Comparison of ENCODE assay signal across 1 cellular context in the genomic region with DNA sequence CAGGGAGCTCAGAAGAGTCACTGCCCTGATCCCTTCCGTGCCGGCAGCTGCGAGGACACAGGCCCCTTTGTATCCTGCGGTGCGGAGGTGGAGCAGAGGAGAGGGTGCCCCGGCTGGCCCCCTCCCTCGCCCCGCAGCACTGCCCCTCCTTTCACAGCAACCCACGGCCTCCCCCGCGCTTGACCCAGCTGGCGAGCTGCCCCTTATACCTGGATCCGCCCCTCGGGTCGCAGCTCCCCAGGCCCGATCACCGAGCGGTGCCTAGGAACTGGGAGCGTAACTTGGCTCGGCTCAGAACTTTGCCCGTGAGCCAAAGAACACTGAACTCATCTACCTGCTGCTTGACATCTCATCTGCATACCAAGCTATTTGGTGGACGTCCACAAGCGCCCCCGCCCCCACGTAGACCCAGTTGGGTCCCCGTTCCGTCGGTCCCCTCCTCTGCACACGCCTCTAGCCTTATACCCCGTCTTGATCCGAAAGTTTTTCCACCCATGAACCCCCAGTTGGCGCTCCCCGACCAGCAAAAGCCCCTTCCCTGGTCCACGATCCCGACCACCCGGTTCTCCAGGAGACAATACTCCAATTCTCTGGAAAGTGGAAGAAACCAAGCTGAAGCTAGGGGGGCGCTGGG.
A peak's percentile ranks its signal among the peaks of the same experiment; 100 is the strongest.
TF ChIP-seq lines count a peak whose summit lies in the region.

No MANE protein-coding gene starts in this region.

TF ChIP-seq in HEK293, 187 proteins besides CTCF, POLR2A, EP300 and RAD21 (continued from another document and continues in another):
- TF ChIP-seq, protein P1, sequence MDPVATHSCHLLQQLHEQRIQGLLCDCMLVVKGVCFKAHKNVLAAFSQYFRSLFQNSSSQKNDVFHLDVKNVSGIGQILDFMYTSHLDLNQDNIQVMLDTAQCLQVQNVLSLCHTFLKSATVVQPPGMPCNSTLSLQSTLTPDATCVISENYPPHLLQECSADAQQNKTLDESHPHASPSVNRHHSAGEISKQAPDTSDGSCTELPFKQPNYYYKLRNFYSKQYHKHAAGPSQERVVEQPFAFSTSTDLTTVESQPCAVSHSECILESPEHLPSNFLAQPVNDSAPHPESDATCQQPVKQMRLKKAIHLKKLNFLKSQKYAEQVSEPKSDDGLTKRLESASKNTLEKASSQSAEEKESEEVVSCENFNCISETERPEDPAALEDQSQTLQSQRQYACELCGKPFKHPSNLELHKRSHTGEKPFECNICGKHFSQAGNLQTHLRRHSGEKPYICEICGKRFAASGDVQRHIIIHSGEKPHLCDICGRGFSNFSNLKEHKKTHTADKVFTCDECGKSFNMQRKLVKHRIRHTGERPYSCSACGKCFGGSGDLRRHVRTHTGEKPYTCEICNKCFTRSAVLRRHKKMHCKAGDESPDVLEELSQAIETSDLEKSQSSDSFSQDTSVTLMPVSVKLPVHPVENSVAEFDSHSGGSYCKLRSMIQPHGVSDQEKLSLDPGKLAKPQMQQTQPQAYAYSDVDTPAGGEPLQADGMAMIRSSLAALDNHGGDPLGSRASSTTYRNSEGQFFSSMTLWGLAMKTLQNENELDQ (tag by site-specific recombination; IDR thresholded peaks at IDR 0.05; ENCODE audit: low read depth) = no peak
- TF ChIP-seq ZNF24 (tag by site-specific recombination; IDR thresholded peaks at IDR 0.05) (no peak), ZNF501 (tag by site-specific recombination; IDR thresholded peaks at IDR 0.05) (0 out of 2 replicates have a peak, but pooled peaks have one; percentile 5), ZNF394 (tag by site-specific recombination; IDR thresholded peaks at IDR 0.05; ENCODE audit: borderline replicate concordance) (no peak), ZNF324 (tag by site-specific recombination; IDR thresholded peaks at IDR 0.05) (0 out of 2 replicates have a peak, but pooled peaks have one; percentile 15), ZEB2 (tag by site-specific recombination; IDR thresholded peaks at IDR 0.05) (no peak), ZNF560 (tag by site-specific recombination; IDR thresholded peaks at IDR 0.05; ENCODE audit: borderline replicate concordance) (no peak), BCL11B (tag by site-specific recombination; IDR thresholded peaks at IDR 0.05; ENCODE audit: low read depth) (no peak; the same call in 1 of the 2 replicates), ZNF350 (tag by site-specific recombination; IDR thresholded peaks at IDR 0.05) (no peak), ZNF433 (tag by site-specific recombination; IDR thresholded peaks at IDR 0.05; ENCODE audit: low read depth) (no peak), ZNF596 (tag by site-specific recombination; IDR thresholded peaks at IDR 0.05) (no peak), ZNF2 (tag by site-specific recombination; IDR thresholded peaks at IDR 0.05) (0 out of 2 replicates have a peak, but pooled peaks have one; percentile 32), MZF1 (tag by site-specific recombination; IDR thresholded peaks at IDR 0.05; ENCODE audit: borderline replicate concordance) (no peak), ZNF146 (tag by site-specific recombination; IDR thresholded peaks at IDR 0.05) (no peak), ZNF548 (tag by site-specific recombination; IDR thresholded peaks at IDR 0.05) (no peak), ZNF416 (tag by site-specific recombination; IDR thresholded peaks at IDR 0.05) (no peak), ZFP37 (tag by site-specific recombination; IDR thresholded peaks at IDR 0.05) (peak; percentile 22; the same call in 1 of the 2 replicates), ZNF610 (tag by site-specific recombination; IDR thresholded peaks at IDR 0.05; ENCODE audit: borderline replicate concordance) (no peak), ZNF747 (tag by site-specific recombination; IDR thresholded peaks at IDR 0.05) (no peak), ZNF423 (tag by site-specific recombination; IDR thresholded peaks at IDR 0.05) (no peak), ZNF335 (tag by site-specific recombination; conservative IDR thresholded peaks at IDR 0.05) (no peak), ZBTB48 (tag by site-specific recombination; IDR thresholded peaks at IDR 0.05) (peak; percentile 91), KLF10 (tag by site-specific recombination; IDR thresholded peaks at IDR 0.05) (no peak), ZNF585B (tag by site-specific recombination; IDR thresholded peaks at IDR 0.05) (no peak), GLIS2 (tag by site-specific recombination; IDR thresholded peaks at IDR 0.05) (peak; percentile 75), IKZF3 (tag by site-specific recombination; IDR thresholded peaks at IDR 0.05) (peak; percentile 86), ZNF777 (tag by site-specific recombination; IDR thresholded peaks at IDR 0.05; ENCODE audit: borderline replicate concordance) (no peak), ZNF48 (tag by site-specific recombination; IDR thresholded peaks at IDR 0.05) (no peak), ZNF76 (tag by site-specific recombination; IDR thresholded peaks at IDR 0.05; ENCODE audit: borderline replicate concordance, low read depth) (no peak), ZNF707 (tag by site-specific recombination; IDR thresholded peaks at IDR 0.05) (no peak), SP7 (tag by site-specific recombination; IDR thresholded peaks at IDR 0.05) (no peak), ZNF701 (tag by site-specific recombination; IDR thresholded peaks at IDR 0.05) (no peak), ZNF133 (tag by site-specific recombination; IDR thresholded peaks at IDR 0.05) (0 out of 2 replicates have a peak, but pooled peaks have one; percentile 6), SETDB1 (IDR thresholded peaks at IDR 0.05; ENCODE audit: insufficient read length, low read length) (no peak), HOXD13 (CRISPR knock-in tag; IDR thresholded peaks at IDR 0.05; ENCODE audit: borderline replicate concordance) (no peak)
- TF ChIP-seq, protein P2, sequence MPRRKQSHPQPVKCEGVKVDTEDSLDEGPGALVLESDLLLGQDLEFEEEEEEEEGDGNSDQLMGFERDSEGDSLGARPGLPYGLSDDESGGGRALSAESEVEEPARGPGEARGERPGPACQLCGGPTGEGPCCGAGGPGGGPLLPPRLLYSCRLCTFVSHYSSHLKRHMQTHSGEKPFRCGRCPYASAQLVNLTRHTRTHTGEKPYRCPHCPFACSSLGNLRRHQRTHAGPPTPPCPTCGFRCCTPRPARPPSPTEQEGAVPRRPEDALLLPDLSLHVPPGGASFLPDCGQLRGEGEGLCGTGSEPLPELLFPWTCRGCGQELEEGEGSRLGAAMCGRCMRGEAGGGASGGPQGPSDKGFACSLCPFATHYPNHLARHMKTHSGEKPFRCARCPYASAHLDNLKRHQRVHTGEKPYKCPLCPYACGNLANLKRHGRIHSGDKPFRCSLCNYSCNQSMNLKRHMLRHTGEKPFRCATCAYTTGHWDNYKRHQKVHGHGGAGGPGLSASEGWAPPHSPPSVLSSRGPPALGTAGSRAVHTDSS (tag by site-specific recombination; IDR thresholded peaks at IDR 0.05) = no peak
- TF ChIP-seq, protein P3, sequence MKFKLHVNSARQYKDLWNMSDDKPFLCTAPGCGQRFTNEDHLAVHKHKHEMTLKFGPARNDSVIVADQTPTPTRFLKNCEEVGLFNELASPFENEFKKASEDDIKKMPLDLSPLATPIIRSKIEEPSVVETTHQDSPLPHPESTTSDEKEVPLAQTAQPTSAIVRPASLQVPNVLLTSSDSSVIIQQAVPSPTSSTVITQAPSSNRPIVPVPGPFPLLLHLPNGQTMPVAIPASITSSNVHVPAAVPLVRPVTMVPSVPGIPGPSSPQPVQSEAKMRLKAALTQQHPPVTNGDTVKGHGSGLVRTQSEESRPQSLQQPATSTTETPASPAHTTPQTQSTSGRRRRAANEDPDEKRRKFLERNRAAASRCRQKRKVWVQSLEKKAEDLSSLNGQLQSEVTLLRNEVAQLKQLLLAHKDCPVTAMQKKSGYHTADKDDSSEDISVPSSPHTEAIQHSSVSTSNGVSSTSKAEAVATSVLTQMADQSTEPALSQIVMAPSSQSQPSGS (tag by site-specific recombination; IDR thresholded peaks at IDR 0.05; ENCODE audit: low read depth) = no peak
- TF ChIP-seq, protein P4, sequence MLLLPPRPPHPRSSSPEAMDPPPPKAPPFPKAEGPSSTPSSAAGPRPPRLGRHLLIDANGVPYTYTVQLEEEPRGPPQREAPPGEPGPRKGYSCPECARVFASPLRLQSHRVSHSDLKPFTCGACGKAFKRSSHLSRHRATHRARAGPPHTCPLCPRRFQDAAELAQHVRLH (tag by site-specific recombination; IDR thresholded peaks at IDR 0.05) = no peak
- TF ChIP-seq, protein P5, sequence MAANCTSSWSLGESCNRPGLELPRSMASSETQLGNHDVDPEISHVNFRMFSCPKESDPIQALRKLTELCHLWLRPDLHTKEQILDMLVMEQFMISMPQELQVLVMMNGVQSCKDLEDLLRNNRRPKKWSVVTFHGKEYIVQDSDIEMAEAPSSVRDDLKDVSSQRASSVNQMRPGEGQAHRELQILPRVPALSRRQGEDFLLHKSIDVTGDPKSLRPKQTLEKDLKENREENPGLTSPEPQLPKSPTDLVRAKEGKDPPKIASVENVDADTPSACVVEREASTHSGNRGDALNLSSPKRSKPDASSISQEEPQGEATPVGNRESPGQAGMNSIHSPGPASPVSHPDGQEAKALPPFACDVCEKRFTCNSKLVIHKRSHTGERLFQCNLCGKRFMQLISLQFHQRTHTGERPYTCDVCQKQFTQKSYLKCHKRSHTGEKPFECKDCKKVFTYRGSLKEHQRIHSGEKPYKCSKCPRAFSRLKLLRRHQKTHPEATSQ (tag by site-specific recombination; IDR thresholded peaks at IDR 0.05) = 0 out of 2 replicates have a peak, but pooled peaks have one; percentile 65
- TF ChIP-seq, protein P6, sequence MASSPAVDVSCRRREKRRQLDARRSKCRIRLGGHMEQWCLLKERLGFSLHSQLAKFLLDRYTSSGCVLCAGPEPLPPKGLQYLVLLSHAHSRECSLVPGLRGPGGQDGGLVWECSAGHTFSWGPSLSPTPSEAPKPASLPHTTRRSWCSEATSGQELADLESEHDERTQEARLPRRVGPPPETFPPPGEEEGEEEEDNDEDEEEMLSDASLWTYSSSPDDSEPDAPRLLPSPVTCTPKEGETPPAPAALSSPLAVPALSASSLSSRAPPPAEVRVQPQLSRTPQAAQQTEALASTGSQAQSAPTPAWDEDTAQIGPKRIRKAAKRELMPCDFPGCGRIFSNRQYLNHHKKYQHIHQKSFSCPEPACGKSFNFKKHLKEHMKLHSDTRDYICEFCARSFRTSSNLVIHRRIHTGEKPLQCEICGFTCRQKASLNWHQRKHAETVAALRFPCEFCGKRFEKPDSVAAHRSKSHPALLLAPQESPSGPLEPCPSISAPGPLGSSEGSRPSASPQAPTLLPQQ (tag by site-specific recombination; IDR thresholded peaks at IDR 0.05) = no peak
- TF ChIP-seq, protein P7, sequence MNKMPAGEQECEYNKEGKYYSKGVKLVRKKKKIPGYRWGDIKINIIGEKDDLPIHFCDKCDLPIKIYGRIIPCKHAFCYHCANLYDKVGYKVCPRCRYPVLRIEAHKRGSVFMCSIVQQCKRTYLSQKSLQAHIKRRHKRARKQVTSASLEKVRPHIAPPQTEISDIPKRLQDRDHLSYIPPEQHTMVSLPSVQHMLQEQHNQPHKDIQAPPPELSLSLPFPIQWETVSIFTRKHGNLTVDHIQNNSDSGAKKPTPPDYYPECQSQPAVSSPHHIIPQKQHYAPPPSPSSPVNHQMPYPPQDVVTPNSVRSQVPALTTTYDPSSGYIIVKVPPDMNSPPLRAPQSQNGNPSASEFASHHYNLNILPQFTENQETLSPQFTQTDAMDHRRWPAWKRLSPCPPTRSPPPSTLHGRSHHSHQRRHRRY (tag by site-specific recombination; IDR thresholded peaks at IDR 0.05) = no peak
- TF ChIP-seq, protein P8, sequence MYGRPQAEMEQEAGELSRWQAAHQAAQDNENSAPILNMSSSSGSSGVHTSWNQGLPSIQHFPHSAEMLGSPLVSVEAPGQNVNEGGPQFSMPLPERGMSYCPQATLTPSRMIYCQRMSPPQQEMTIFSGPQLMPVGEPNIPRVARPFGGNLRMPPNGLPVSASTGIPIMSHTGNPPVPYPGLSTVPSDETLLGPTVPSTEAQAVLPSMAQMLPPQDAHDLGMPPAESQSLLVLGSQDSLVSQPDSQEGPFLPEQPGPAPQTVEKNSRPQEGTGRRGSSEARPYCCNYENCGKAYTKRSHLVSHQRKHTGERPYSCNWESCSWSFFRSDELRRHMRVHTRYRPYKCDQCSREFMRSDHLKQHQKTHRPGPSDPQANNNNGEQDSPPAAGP (tag by site-specific recombination; IDR thresholded peaks at IDR 0.05) = no peak
- TF ChIP-seq, protein P9, sequence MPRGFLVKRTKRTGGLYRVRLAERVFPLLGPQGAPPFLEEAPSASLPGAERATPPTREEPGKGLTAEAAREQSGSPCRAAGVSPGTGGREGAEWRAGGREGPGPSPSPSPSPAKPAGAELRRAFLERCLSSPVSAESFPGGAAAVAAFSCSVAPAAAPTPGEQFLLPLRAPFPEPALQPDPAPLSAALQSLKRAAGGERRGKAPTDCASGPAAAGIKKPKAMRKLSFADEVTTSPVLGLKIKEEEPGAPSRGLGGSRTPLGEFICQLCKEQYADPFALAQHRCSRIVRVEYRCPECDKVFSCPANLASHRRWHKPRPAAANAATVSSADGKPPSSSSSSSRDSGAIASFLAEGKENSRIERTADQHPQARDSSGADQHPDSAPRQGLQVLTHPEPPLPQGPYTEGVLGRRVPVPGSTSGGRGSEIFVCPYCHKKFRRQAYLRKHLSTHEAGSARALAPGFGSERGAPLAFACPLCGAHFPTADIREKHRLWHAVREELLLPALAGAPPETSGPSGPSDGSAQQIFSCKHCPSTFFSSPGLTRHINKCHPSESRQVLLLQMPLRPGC (tag by site-specific recombination; IDR thresholded peaks at IDR 0.05) = no peak
- TF ChIP-seq, protein P10, sequence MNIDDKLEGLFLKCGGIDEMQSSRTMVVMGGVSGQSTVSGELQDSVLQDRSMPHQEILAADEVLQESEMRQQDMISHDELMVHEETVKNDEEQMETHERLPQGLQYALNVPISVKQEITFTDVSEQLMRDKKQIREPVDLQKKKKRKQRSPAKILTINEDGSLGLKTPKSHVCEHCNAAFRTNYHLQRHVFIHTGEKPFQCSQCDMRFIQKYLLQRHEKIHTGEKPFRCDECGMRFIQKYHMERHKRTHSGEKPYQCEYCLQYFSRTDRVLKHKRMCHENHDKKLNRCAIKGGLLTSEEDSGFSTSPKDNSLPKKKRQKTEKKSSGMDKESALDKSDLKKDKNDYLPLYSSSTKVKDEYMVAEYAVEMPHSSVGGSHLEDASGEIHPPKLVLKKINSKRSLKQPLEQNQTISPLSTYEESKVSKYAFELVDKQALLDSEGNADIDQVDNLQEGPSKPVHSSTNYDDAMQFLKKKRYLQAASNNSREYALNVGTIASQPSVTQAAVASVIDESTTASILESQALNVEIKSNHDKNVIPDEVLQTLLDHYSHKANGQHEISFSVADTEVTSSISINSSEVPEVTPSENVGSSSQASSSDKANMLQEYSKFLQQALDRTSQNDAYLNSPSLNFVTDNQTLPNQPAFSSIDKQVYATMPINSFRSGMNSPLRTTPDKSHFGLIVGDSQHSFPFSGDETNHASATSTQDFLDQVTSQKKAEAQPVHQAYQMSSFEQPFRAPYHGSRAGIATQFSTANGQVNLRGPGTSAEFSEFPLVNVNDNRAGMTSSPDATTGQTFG (tag by site-specific recombination; IDR thresholded peaks at IDR 0.05; ENCODE audit: borderline replicate concordance) = no peak
- TF ChIP-seq, protein P11, sequence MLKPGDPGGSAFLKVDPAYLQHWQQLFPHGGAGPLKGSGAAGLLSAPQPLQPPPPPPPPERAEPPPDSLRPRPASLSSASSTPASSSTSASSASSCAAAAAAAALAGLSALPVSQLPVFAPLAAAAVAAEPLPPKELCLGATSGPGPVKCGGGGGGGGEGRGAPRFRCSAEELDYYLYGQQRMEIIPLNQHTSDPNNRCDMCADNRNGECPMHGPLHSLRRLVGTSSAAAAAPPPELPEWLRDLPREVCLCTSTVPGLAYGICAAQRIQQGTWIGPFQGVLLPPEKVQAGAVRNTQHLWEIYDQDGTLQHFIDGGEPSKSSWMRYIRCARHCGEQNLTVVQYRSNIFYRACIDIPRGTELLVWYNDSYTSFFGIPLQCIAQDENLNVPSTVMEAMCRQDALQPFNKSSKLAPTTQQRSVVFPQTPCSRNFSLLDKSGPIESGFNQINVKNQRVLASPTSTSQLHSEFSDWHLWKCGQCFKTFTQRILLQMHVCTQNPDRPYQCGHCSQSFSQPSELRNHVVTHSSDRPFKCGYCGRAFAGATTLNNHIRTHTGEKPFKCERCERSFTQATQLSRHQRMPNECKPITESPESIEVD (tag by site-specific recombination; IDR thresholded peaks at IDR 0.05) = no peak
